9 cellular contexts compared by ENCODE assay signal in the genomic region with DNA sequence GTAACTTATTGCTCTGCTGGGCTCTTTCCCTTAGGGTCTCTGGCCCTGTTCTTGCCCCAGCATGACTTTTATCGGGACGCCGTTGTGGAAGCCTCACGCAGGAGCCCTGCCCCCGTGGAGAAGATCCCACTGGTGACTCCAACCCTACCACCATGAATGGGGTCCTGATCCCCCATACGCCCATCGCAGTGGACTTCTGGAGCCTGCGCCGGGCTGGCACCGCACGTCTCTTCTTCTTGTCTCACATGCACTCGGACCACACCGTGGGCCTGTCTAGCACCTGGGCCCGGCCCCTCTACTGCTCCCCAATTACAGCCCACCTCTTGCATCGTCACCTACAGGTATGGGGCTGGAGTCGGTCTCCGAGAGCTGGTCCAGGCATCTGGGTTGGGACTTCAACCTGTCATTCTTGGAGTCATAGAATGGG. TPM values are rescaled to one million over a fixed set of nuclear protein-coding genes. Genes with fewer than 3 reads are reported as not detected.
DNase-seq lines count a peak whose midpoint lies in the region; ATAC-seq, FAIRE-seq and TF ChIP-seq lines count a peak whose summit lies in the region.
"Had no signal": no experiment of that assay in that cellular context is flagged by ENCODE, and none has a peak within 500 bp of the region (broad histone marks: within the 10 kb centered on the region; RNA-seq: fewer than 3 reads in every experiment).

No MANE protein-coding gene starts in this region.

- no peaks in the 10 kb centered on the region for H4K20me1 ChIP-seq in BLaER1 treated with 17β-estradiol and CSF1 and Interleukin-3, amounts not matched to agents 10 nM and 100 nM
- H4K20me1 ChIP-seq in hepatocyte (ENCODE audit: insufficient read depth, poor library complexity, severe bottlenecking) = no peaks in the 10 kb centered on the region

- H2AFZ ChIP-seq in hepatocyte = peak overlapping the region; percentile 81

- ATAC-seq in GM18907 (IDR thresholded peaks at IDR 0.05; ENCODE audit: unreplicated experiment) (peak; percentile 5), GM19467 (IDR thresholded peaks at IDR 0.05; ENCODE audit: unreplicated experiment) (no peak)
- no peak for ATAC-seq in activated T-helper 17 cell treated with anti-CD3 and anti-CD28 coated beads, Interleukin-2, amount 50 U/mL, for 72 hours (replicated peaks)

- TF ChIP-seq RAD21 in Ishikawa (IDR thresholded peaks at IDR 0.05; ENCODE audit: low read depth) = no peak

- no peaks in the 10 kb centered on the region for H3K9me3 ChIP-seq in BLaER1 treated with 17β-estradiol and CSF1 and Interleukin-3, amounts not matched to agents 10 nM and 100 nM (replicated peaks in 1 of 11)
- H3K9me3 ChIP-seq in hepatocyte (ENCODE audit: low read depth) (no peaks in the 10 kb centered on the region), small intestine (ENCODE audit: control insufficient read depth, low read depth) (no peaks in the 10 kb centered on the region)

- H3K27ac ChIP-seq in BLaER1 treated with 17β-estradiol and CSF1 and Interleukin-3, amounts not matched to agents 10 nM and 100 nM = peak overlapping the region; percentile 73 to 91 (median 85)
- peak overlapping the region; percentile 53 for H3K27ac ChIP-seq in hepatocyte
- H3K27ac ChIP-seq in small intestine (ENCODE audit: low read depth in 1 of 2, low read length in 1 of 2) = peak overlapping the region in 1 of 2 donors; percentile 86

- H3K79me2 ChIP-seq in hepatocyte = peaks cover 18% of the 10 kb centered on the region

- no peaks in the 10 kb centered on the region for H3K9me2 ChIP-seq in hepatocyte (replicated peaks; ENCODE audit: insufficient read depth)

- peak overlapping the region; percentile 83 to 92 (median 89) for H3K9ac ChIP-seq in BLaER1 treated with 17β-estradiol and CSF1 and Interleukin-3, amounts not matched to agents 10 nM and 100 nM

- peak overlapping the region; percentile 82 to 96 (median 92) for H3K4me2 ChIP-seq in BLaER1 treated with 17β-estradiol and CSF1 and Interleukin-3, amounts not matched to agents 10 nM and 100 nM
- H3K4me2 ChIP-seq in hepatocyte = peak overlapping the region; percentile 85

- H3K4me1 Mint-ChIP-seq in activated T-helper 17 cell treated with anti-CD3 and anti-CD28 coated beads, Interleukin-2, amount 50 U/mL, for 72 hours = peaks cover 36% of the 10 kb centered on the region

- no peak for TF ChIP-seq CTCF in hepatocyte (IDR thresholded peaks at IDR 0.05; ENCODE audit: poor library complexity)

- no peak for TF ChIP-seq EP300 in Ishikawa (IDR thresholded peaks at IDR 0.05; ENCODE audit: borderline replicate concordance)

- H3K27me3 Mint-ChIP-seq in activated T-helper 17 cell treated with anti-CD3 and anti-CD28 coated beads, Interleukin-2, amount 50 U/mL, for 72 hours = no peaks in the 10 kb centered on the region

- H3K4me1 ChIP-seq in BLaER1 treated with 17β-estradiol and CSF1 and Interleukin-3, amounts not matched to agents 10 nM and 100 nM = peaks cover 32 to 63% (median 52%) of the 10 kb centered on the region in 10 experiments
- peaks cover 7% of the 10 kb centered on the region for H3K4me1 ChIP-seq in hepatocyte (ENCODE audit: insufficient read depth)
- peaks cover 11 to 23% of the 10 kb centered on the region in 2 donors for H3K4me1 ChIP-seq in small intestine (ENCODE audit: control insufficient read depth in 2 of 2, insufficient read depth in 1 of 2, low read depth in 1 of 2, low read length in 1 of 2)

- H3K4me3 ChIP-seq in BLaER1 treated with 17β-estradiol and CSF1 and Interleukin-3, amounts not matched to agents 10 nM and 100 nM = peak overlapping the region; percentile 76 to 93 (median 86)
- peak overlapping the region; percentile 53 for H3K4me3 ChIP-seq in hepatocyte
- H3K4me3 ChIP-seq in small intestine (ENCODE audit: low read depth in 1 of 2, low read length in 2 of 2) = peak overlapping the region; percentile 80 to 83

- no peak for FAIRE-seq in small intestine (lab: Jason Lieb, UNC)

- DNase-seq in hepatocyte (ENCODE audit: low spot score) (peak; percentile 34), small intestine (no peak), NCI-H510A (lab: John Stamatoyannopoulos, UW) (no peak)

- no peaks in the 10 kb centered on the region for H3K27me3 ChIP-seq in BLaER1 treated with 17β-estradiol and CSF1 and Interleukin-3, amounts not matched to agents 10 nM and 100 nM
- no peaks in the 10 kb centered on the region for H3K27me3 ChIP-seq in hepatocyte
- H3K27me3 ChIP-seq in small intestine (ENCODE audit: control insufficient read depth in 2 of 2, insufficient read depth in 2 of 2, low read length in 2 of 2) = no peaks in the 10 kb centered on the region

- H3K9me3 Mint-ChIP-seq in activated T-helper 17 cell treated with anti-CD3 and anti-CD28 coated beads, Interleukin-2, amount 50 U/mL, for 72 hours = no peaks in the 10 kb centered on the region

- peaks cover 91% of the 10 kb centered on the region for H3K36me3 Mint-ChIP-seq in activated T-helper 17 cell treated with anti-CD3 and anti-CD28 coated beads, Interleukin-2, amount 50 U/mL, for 72 hours (ENCODE audit: low read depth)

- H3K36me3 ChIP-seq in BLaER1 treated with 17β-estradiol and CSF1 and Interleukin-3, amounts not matched to agents 10 nM and 100 nM = peaks cover 38 to 69% (median 57%) of the 10 kb centered on the region in 11 experiments
- no peaks in the 10 kb centered on the region for H3K36me3 ChIP-seq in hepatocyte (replicated peaks; ENCODE audit: insufficient read depth, low read depth)
- H3K36me3 ChIP-seq in small intestine (ENCODE audit: control insufficient read depth in 2 of 2, insufficient read depth in 2 of 2, low read length in 2 of 2) = peaks cover 0 to 2% of the 10 kb centered on the region in 2 donors

- peak overlapping the region; percentile 96 for H3K4me3 Mint-ChIP-seq in activated T-helper 17 cell treated with anti-CD3 and anti-CD28 coated beads, Interleukin-2, amount 50 U/mL, for 72 hours

- peak overlapping the region; percentile 84 for H3K27ac Mint-ChIP-seq in activated T-helper 17 cell treated with anti-CD3 and anti-CD28 coated beads, Interleukin-2, amount 50 U/mL, for 72 hours

- under 1% methylated on average over 17 of the region's 17 CpGs for WGBS in hepatocyte (ENCODE audit: low lambda C conversion rate, missing lambda C conversion rate)
- 0 to 1% (median 0%) methylated on average over 17 of the region's 17 CpGs for WGBS in small intestine, 3 donors

TF ChIP-seq in Ishikawa, 13 proteins besides CTCF, POLR2A, EP300 and RAD21:
- TF ChIP-seq ZBTB7A (IDR thresholded peaks at IDR 0.05; ENCODE audit: low read depth) = peak; percentile 54; the same call in 1 of the 2 replicates
- TF ChIP-seq CREB1 (IDR thresholded peaks at IDR 0.05; ENCODE audit: low read depth) = no peak

RNA-seq across cellular contexts. Expression of gene DCLRE1B, which starts 0.3 kb away (rescaled TPM):
- 10 to 100 TPM; 16.1 to 21.4 TPM for total RNA-seq in activated T-helper 17 cell treated with anti-CD3 and anti-CD28 coated beads, Interleukin-2, amount 50 U/mL, for 72 hours
- total RNA-seq in hepatocyte = 6.0 and 6.6 TPM in 2 replicates
- polyA plus RNA-seq in hepatocyte (3.6 and 4.6 TPM in 2 replicates), small intestine (1 to 10 TPM in 2 of 3 donors, under 1 TPM in 1; 0.45 to 5.4 (median 1.1) TPM)

RNA-seq across cellular contexts. Expression of gene AP4B1, which starts 0.8 kb away (rescaled TPM):
- 10 to 100 TPM; 46.5 to 61.7 TPM for total RNA-seq in activated T-helper 17 cell treated with anti-CD3 and anti-CD28 coated beads, Interleukin-2, amount 50 U/mL, for 72 hours
- total RNA-seq in hepatocyte = 9.8 and 11.4 TPM in 2 replicates
- polyA plus RNA-seq in hepatocyte (11.1 and 12.0 TPM in 2 replicates), small intestine (10 to 100 TPM; 12.4 to 15.4 (median 14.5) TPM)

RNA-seq across cellular contexts. Expression of gene BCL2L15, which starts 18.1 kb away (rescaled TPM):
- total RNA-seq in activated T-helper 17 cell treated with anti-CD3 and anti-CD28 coated beads, Interleukin-2, amount 50 U/mL, for 72 hours = 1 to 10 TPM in 1 of 2 donors, under 1 TPM in 1; 0.99 to 4.4 TPM
- 0.80 and 3.0 TPM in 2 replicates for total RNA-seq in hepatocyte
- polyA plus RNA-seq in hepatocyte = 0.66 and 0.84 TPM in 2 replicates
- polyA plus RNA-seq in small intestine = 100 to 1,000 TPM in 2 of 3 donors, 10 to 100 TPM in 1; 79.1 to 214 (median 186) TPM
- total RNA-seq: SK-MEL-5 had no signal

RNA-seq across cellular contexts. Expression of gene HIPK1, which starts 23.7 kb away (rescaled TPM):
- 10 to 100 TPM; 44.4 to 71.0 TPM for total RNA-seq in activated T-helper 17 cell treated with anti-CD3 and anti-CD28 coated beads, Interleukin-2, amount 50 U/mL, for 72 hours
- 31.6 and 34.1 TPM in 2 replicates for total RNA-seq in hepatocyte
- polyA plus RNA-seq in hepatocyte = 8.7 and 12.1 TPM in 2 replicates
- 10 to 100 TPM in 2 of 3 donors, 1 to 10 TPM in 1; 9.5 to 11.2 (median 10.3) TPM for polyA plus RNA-seq in small intestine

RNA-seq across cellular contexts. Expression of gene PTPN22, which starts 33.9 kb away (rescaled TPM):
- 10 to 100 TPM; 55.9 to 70.1 TPM for total RNA-seq in activated T-helper 17 cell treated with anti-CD3 and anti-CD28 coated beads, Interleukin-2, amount 50 U/mL, for 72 hours
- 0.17 TPM in 1 of 2 replicates, not detected in the other for total RNA-seq in hepatocyte
- polyA plus RNA-seq in hepatocyte (0.47 TPM in 1 of 2 replicates, not detected in the other), small intestine (10 to 100 TPM in 2 of 3 donors, 1 to 10 TPM in 1; 2.0 to 20.1 (median 14.3) TPM)
